In the genomic region with DNA sequence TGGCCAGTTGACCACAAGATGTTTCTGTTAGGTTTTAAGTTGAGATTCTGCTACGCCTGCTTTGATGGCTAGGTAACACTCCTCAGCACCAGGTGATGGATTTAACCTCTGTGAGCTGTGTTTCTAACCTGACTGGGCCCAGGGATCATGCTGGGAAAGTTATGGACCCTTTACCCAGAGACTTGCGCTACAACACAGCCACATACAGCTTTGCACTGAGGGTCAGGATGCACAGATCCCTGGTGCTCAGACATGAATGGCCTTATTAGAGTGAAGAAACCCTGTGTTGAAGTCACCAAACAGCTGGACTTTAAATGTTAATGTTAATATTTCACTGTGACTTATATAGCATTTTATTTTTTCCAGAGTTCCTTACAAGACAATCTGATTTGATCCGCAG, we compare ENCODE assay signal across 20 cellular contexts.
DNase-seq lines count a peak whose midpoint lies in the region; ATAC-seq and TF ChIP-seq lines count a peak whose summit lies in the region.
"Had no signal": no experiment of that assay in that cellular context is flagged by ENCODE, and none has a peak within 500 bp of the region (broad histone marks: within the 10 kb centered on the region; RNA-seq: fewer than 3 reads in every experiment).

No MANE protein-coding gene starts in this region.

- peak overlapping the region in 2 of 3 experiments; percentile 13 to 90; a peak in 1 of 7 replicates for H3K27ac Mint-ChIP-seq in H9

- H3K23ac ChIP-seq in H9 (ENCODE audit: insufficient read length, low read depth, low read length) = no peak overlapping the region

- H2AFZ ChIP-seq in H9 (ENCODE audit: low read length) = no peak overlapping the region

- no peaks in the 10 kb centered on the region for H3K23me2 ChIP-seq in H9 (ENCODE audit: insufficient read length, low read depth, low read length, poor library complexity, severe bottlenecking)

- H3K36me3 ChIP-seq in skeletal muscle tissue (ENCODE audit: control insufficient read depth in 3 of 3, insufficient read depth in 3 of 3, low read length in 3 of 3) = no peaks in the 10 kb centered on the region
- H3K36me3 ChIP-seq: gastroesophageal sphincter, ovary, Peyer's patch had no signal

- no peak overlapping the region for H3K9ac ChIP-seq in H9 (ENCODE audit: extremely low read depth, insufficient read length, low read length)
- no peak overlapping the region for H3K9ac ChIP-seq in skeletal muscle tissue (ENCODE audit: low read depth in 1 of 3, low read length in 3 of 3)
- H3K9ac ChIP-seq: BLaER1 had no signal

- H4K5ac ChIP-seq in H9 (ENCODE audit: insufficient read length, low read depth, low read length) = no peak overlapping the region

- WGBS in H9 (ENCODE audit: extremely low coverage, insufficient read length, low lambda C conversion rate) = no CpG with 5 or more reads among the region's 3 CpGs

- H3K9me3 ChIP-seq in H9 (ENCODE audit: control insufficient read depth, low read depth, low read length) (peaks cover 6% of the 10 kb centered on the region), skeletal muscle tissue (ENCODE audit: control insufficient read depth in 3 of 3, low read length in 3 of 3) (peaks cover 0 to 6% (median 3%) of the 10 kb centered on the region in 3 donors)
- H3K9me3 ChIP-seq: ovary, Peyer's patch had no signal

- H3K14ac ChIP-seq in H9 (ENCODE audit: insufficient read depth, low read length) = no peak overlapping the region

- H3K4ac ChIP-seq in H9 (ENCODE audit: low read depth, low read length) = no peak overlapping the region

- H3K18ac ChIP-seq in H9 (ENCODE audit: insufficient read length, low read depth, low read length) = no peak overlapping the region

- H2BK5ac ChIP-seq in H9 (ENCODE audit: insufficient read length, low read length) = no peak overlapping the region

- H4K8ac ChIP-seq in H9 (replicated peaks; ENCODE audit: insufficient read length, low read depth, low read length) = no peak overlapping the region

- CTCF ChIA-PET in RWPE1 (lab: Yijun Ruan, JAX) = interaction anchor here (0.5 kb wide), 1 partner anchor 20 kb away, joined by 4 read pairs; no protein-coding TSS in a partner anchor

- H2BK20ac ChIP-seq in H9 (ENCODE audit: low read depth, low read length, poor library complexity, severe bottlenecking) = no peak overlapping the region

- no peak overlapping the region for H3T11ph ChIP-seq in H9 (ENCODE audit: low read length)

- no peak overlapping the region for H3K56ac ChIP-seq in H9 (ENCODE audit: insufficient read length, low read depth, low read length)

- DNase-seq in H9 (no peak), RWPE1 (ENCODE audit: low spot score) (no peak), left kidney (ENCODE audit: low read depth, low spot score) (peak; percentile 15), NOMO-1 (lab: John Stamatoyannopoulos, UW; ENCODE audit: unreplicated experiment in 2 of 2) (no peak)
- DNase-seq: activated CD4-positive, alpha-beta T cell treated with anti-CD3 and anti-CD28 coated beads, Interleukin-2, amount 50 U/mL, for 48 hours; activated naive CD8-positive, alpha-beta T cell treated with anti-CD3 and anti-CD28 coated beads, Interleukin-2, amount 50 U/mL, for 24 hours; activated T-cell treated with anti-CD3 and anti-CD28 coated beads, Interleukin-2, amount 50 U/mL, for 48 hours; DMS 273 treated with DMSO at 0.1 percent for 48 hours; GOT3; MV-4-11; NCI-H2081; NCI-H524 treated with DMSO at 0.1 percent for 48 hours; ovary; Peyer's patch; stimulated activated CD4-positive, alpha-beta T cell treated with anti-CD3 and anti-CD28 coated beads, Interleukin-15, amount 100 ng/mL, for 24 hours had no signal

- ATAC-seq in GM19467 (IDR thresholded peaks at IDR 0.05; ENCODE audit: unreplicated experiment) (no peak), GM21360 (IDR thresholded peaks at IDR 0.05; ENCODE audit: unreplicated experiment) (no peak)
- ATAC-seq: activated naive CD8-positive, alpha-beta T cell treated with anti-CD3 and anti-CD28 coated beads, Interleukin-2, amount 50 U/mL, for 24 hours; gastroesophageal sphincter had no signal

- no peaks in the 10 kb centered on the region for H3K79me2 ChIP-seq in H9 (ENCODE audit: insufficient read depth, low read length)

- H3K36me3 Mint-ChIP-seq in H9 (ENCODE audit: insufficient read depth in 1 of 3, low read depth in 3 of 3) = peaks cover 16 to 24% (median 19%) of the 10 kb centered on the region in 3 experiments

- peaks cover 9 to 13% of the 10 kb centered on the region in 2 experiments; a peak in 3 of 5 replicates for H3K9me3 Mint-ChIP-seq in H9
- H3K9me3 Mint-ChIP-seq: activated naive CD8-positive, alpha-beta T cell treated with anti-CD3 and anti-CD28 coated beads, Interleukin-2, amount 50 U/mL, for 24 hours had no signal

- H3K4me3 ChIP-seq in skeletal muscle tissue (ENCODE audit: low read length in 3 of 3) = no peak overlapping the region
- H3K4me3 ChIP-seq: BLaER1, gastroesophageal sphincter, ovary, Peyer's patch had no signal

- H2AK5ac ChIP-seq in H9 (ENCODE audit: insufficient read length, low read length) = no peak overlapping the region

- no peak overlapping the region for H2BK12ac ChIP-seq in H9 (ENCODE audit: insufficient read length, low read depth, low read length)

- no peak overlapping the region for H2BK120ac ChIP-seq in H9 (ENCODE audit: low read depth, low read length, poor library complexity, severe bottlenecking)

- no peaks in the 10 kb centered on the region for H3K27me3 Mint-ChIP-seq in H9 (ENCODE audit: low read depth)
- H3K27me3 Mint-ChIP-seq: activated naive CD8-positive, alpha-beta T cell treated with anti-CD3 and anti-CD28 coated beads, Interleukin-2, amount 50 U/mL, for 24 hours had no signal

- POLR2A ChIA-PET in RWPE1 (lab: Yijun Ruan, JAX; ENCODE audit: low non-redundant PET) = no interaction called here

- peaks cover 8% of the 10 kb centered on the region for H3K79me1 ChIP-seq in H9 (ENCODE audit: insufficient read depth, low read depth, low read length, poor library complexity, severe bottlenecking)

- H3K4me1 ChIP-seq in H9 (ENCODE audit: insufficient read depth, low read length) = peaks cover 8% of the 10 kb centered on the region; the same call in 1 of the 2 replicates
- peaks cover 44 to 58% (median 52%) of the 10 kb centered on the region in 3 donors for H3K4me1 ChIP-seq in skeletal muscle tissue (ENCODE audit: control insufficient read depth in 3 of 3, insufficient read depth in 3 of 3, low read length in 3 of 3)
- H3K4me1 ChIP-seq: gastroesophageal sphincter, Peyer's patch had no signal

- no peak overlapping the region for H2BK15ac ChIP-seq in H9 (ENCODE audit: low read depth, low read length)

- H3K4me1 Mint-ChIP-seq in H9 = peaks cover 41 to 49% of the 10 kb centered on the region in 2 experiments

- H4K20me1 ChIP-seq in H9 (ENCODE audit: control insufficient read depth, insufficient read depth, insufficient read length) = peaks cover 1% of the 10 kb centered on the region

- H3K4me3 Mint-ChIP-seq in H9 = no peak overlapping the region
- H3K4me3 Mint-ChIP-seq: activated naive CD8-positive, alpha-beta T cell treated with anti-CD3 and anti-CD28 coated beads, Interleukin-2, amount 50 U/mL, for 24 hours had no signal

- no peak overlapping the region for H3K27ac ChIP-seq in H9 (ENCODE audit: insufficient read length, low read depth, low read length)
- H3K27ac ChIP-seq in RWPE1 = peak overlapping the region; percentile 92
- H3K27ac ChIP-seq in skeletal muscle tissue (ENCODE audit: low read depth, low read length) = peak overlapping the region; percentile 32
- H3K27ac ChIP-seq: BLaER1, gastroesophageal sphincter, Peyer's patch had no signal

- no peak for TF ChIP-seq CTCF in H9 (conservative IDR thresholded peaks at IDR 0.05)
- no peak for TF ChIP-seq CTCF in RWPE1 (conservative IDR thresholded peaks at IDR 0.05; ENCODE audit: low read depth)

- H4K91ac ChIP-seq in H9 (ENCODE audit: insufficient read length, low read depth, low read length) = no peak overlapping the region

- H3K27me3 ChIP-seq in H9 (ENCODE audit: insufficient read depth, low read length) (no peaks in the 10 kb centered on the region), skeletal muscle tissue (ENCODE audit: control insufficient read depth in 3 of 3, insufficient read depth in 3 of 3, low read length in 3 of 3) (no peaks in the 10 kb centered on the region)
- H3K27me3 ChIP-seq: BLaER1, gastroesophageal sphincter, ovary, Peyer's patch had no signal

- no peak overlapping the region for H3K4me2 ChIP-seq in H9 (ENCODE audit: insufficient read depth, insufficient read length, low read length)
- H3K4me2 ChIP-seq: BLaER1 had no signal
